ENCODE assay signal across 24 cellular contexts in genomic region chr1:14930224-14930965, GRCh38.
DNase-seq lines count a peak whose midpoint lies in the region; ATAC-seq, FAIRE-seq and TF ChIP-seq lines count a peak whose summit lies in the region.
"Had no signal": no experiment of that assay in that cellular context is flagged by ENCODE, and none has a peak within 500 bp of the region (broad histone marks: within the 10 kb centered on the region; RNA-seq: fewer than 3 reads in every experiment).

No MANE protein-coding gene starts in this region.

- no peak overlapping the region for H3K4me3 ChIP-seq in HEK293 (ENCODE audit: low read depth, low read length)
- H3K4me3 ChIP-seq in bronchial epithelial cell (ENCODE audit: low read depth, low read length), result no peak overlapping the region
- H3K4me3 ChIP-seq in right lobe of liver, result peak overlapping the region in 1 of 3 donors; percentile 9
- H3K4me3 ChIP-seq: HAP-1 had no signal

- TF ChIP-seq POLR2A in right lobe of liver (IDR thresholded peaks at IDR 0.05), result no peak

- TF ChIP-seq CTCF in HEK293 (tag by site-specific recombination; IDR thresholded peaks at IDR 0.05) (no peak), bronchial epithelial cell (IDR thresholded peaks at IDR 0.05; ENCODE audit: insufficient read depth, low read length, severe bottlenecking) (no peak), right lobe of liver (IDR thresholded peaks at IDR 0.05) (no peak)

- WGBS in right lobe of liver (ENCODE audit: insufficient coverage, low coverage, low lambda C conversion rate, missing lambda C conversion rate), result 45% methylated on average over 7 of the region's 16 CpGs

- H3K9me3 Mint-ChIP-seq in activated naive CD8-positive, alpha-beta T cell treated with anti-CD3 and anti-CD28 coated beads for 36 hours, result no peaks in the 10 kb centered on the region
- H3K9me3 Mint-ChIP-seq: activated T-helper 1 cell treated with anti-CD3 and anti-CD28 coated beads, Interleukin-12 subunit alpha, Interleukin-12 subunit beta, Interleukin-2, Interleukin-4 antibody, amounts not matched to agents 30 ng/mL and 10 ng/mL and 1 ng/mL, durations not matched to agents 14 hours and 24 hours and 36 hours; CD8-positive, alpha-beta memory T cell; memory B cell; neural crest cell had no signal

- H3K27ac ChIP-seq in HEK293 (ENCODE audit: extremely low read depth, low read depth, low read length) (no peak overlapping the region), right lobe of liver (peak overlapping the region in 2 of 3 donors; percentile 13 to 43)

- H3K27me3 ChIP-seq in bronchial epithelial cell (ENCODE audit: control insufficient read depth, insufficient read depth, low read length) (no peaks in the 10 kb centered on the region), right lobe of liver (peaks cover 0 to under 1% of the 10 kb centered on the region in 2 donors)

- DNase-seq in bronchial epithelial cell (ENCODE audit: low read depth) (no peak), right lobe of liver (no peak), retina (peak; percentile 50), kidney glomerular epithelial cell (lab: John Stamatoyannopoulos, UW) (no peak), A172 (ENCODE audit: low spot score) (no peak)
- DNase-seq in activated naive CD8-positive, alpha-beta T cell treated with anti-CD3 and anti-CD28 coated beads for 36 hours, result no peak
- DNase-seq: activated CD4-positive, CD25-positive, alpha-beta regulatory T cell; activated CD8-positive, alpha-beta memory T cell treated with anti-CD3 and anti-CD28 coated beads for 24 hours; CD8-positive, alpha-beta memory T cell; effector memory CD4-positive, alpha-beta T cell; heart right ventricle; NCI-H1436 treated with DMSO at 0.1 percent for 48 hours; NK-92 treated with Interleukin-12 subunit alpha and Interleukin-12 subunit beta, amount 100 ng/mL, for 24 hours; stimulated activated naive CD8-positive, alpha-beta T cell treated with anti-CD3 and anti-CD28 coated beads, Interleukin-15, Interleukin-2, amounts not matched to agents 100 U/mL and 50 U/mL, for 24 hours; T-helper 9 cell had no signal

- no peaks in the 10 kb centered on the region for H3K36me3 Mint-ChIP-seq in activated naive CD8-positive, alpha-beta T cell treated with anti-CD3 and anti-CD28 coated beads for 36 hours
- H3K36me3 Mint-ChIP-seq: CD8-positive, alpha-beta memory T cell; memory B cell had no signal

- H3K4me3 Mint-ChIP-seq in activated naive CD8-positive, alpha-beta T cell treated with anti-CD3 and anti-CD28 coated beads for 36 hours, result no peak overlapping the region
- H3K4me3 Mint-ChIP-seq: activated T-helper 1 cell treated with anti-CD3 and anti-CD28 coated beads, Interleukin-12 subunit alpha, Interleukin-12 subunit beta, Interleukin-2, Interleukin-4 antibody, amounts not matched to agents 30 ng/mL and 10 ng/mL and 1 ng/mL, durations not matched to agents 14 hours and 24 hours and 36 hours; CD8-positive, alpha-beta memory T cell; memory B cell; neural crest cell had no signal

- peak; percentile 72 for FAIRE-seq in bronchial epithelial cell (lab: Jason Lieb, UNC)
- FAIRE-seq: HTR-8/SVneo, RCC 7860 had no signal

- ATAC-seq in right lobe of liver (peak in 2 of 4 donors; percentile 9 to 34), HG03097 (IDR thresholded peaks at IDR 0.05; ENCODE audit: low FRiP score, unreplicated experiment) (no peak)
- ATAC-seq: SK-N-SH treated with all-trans-retinoic acid at 6 μM for 48 hours; stimulated activated naive CD8-positive, alpha-beta T cell treated with anti-CD3 and anti-CD28 coated beads, Interleukin-15, Interleukin-2, amounts not matched to agents 100 U/mL and 50 U/mL, for 24 hours had no signal

- peaks cover under 1% of the 10 kb centered on the region for H3K4me1 Mint-ChIP-seq in activated naive CD8-positive, alpha-beta T cell treated with anti-CD3 and anti-CD28 coated beads for 36 hours
- H3K4me1 Mint-ChIP-seq: memory B cell had no signal

- H3K36me3 ChIP-seq in HEK293 (ENCODE audit: control insufficient read depth in 2 of 2, insufficient read depth in 1 of 2, low read length in 2 of 2), result no peaks in the 10 kb centered on the region
- H3K36me3 ChIP-seq in bronchial epithelial cell (ENCODE audit: control insufficient read depth, insufficient read depth, low read length), result no peaks in the 10 kb centered on the region
- no peaks in the 10 kb centered on the region for H3K36me3 ChIP-seq in right lobe of liver
- H3K36me3 ChIP-seq: HAP-1, heart right ventricle had no signal

- POLR2A ChIA-PET in HEK293 (lab: Yijun Ruan, JAX), result no interaction called here

- no peak overlapping the region for H3K27ac Mint-ChIP-seq in activated naive CD8-positive, alpha-beta T cell treated with anti-CD3 and anti-CD28 coated beads for 36 hours
- H3K27ac Mint-ChIP-seq: activated T-helper 1 cell treated with anti-CD3 and anti-CD28 coated beads, Interleukin-12 subunit alpha, Interleukin-12 subunit beta, Interleukin-2, Interleukin-4 antibody, amounts not matched to agents 30 ng/mL and 10 ng/mL and 1 ng/mL, durations not matched to agents 14 hours and 24 hours and 36 hours; CD8-positive, alpha-beta memory T cell; memory B cell had no signal

- intact Hi-C loops in right lobe of liver (cut with DNase I), result no loop called here

- CTCF ChIA-PET in HEK293 (lab: Yijun Ruan, JAX), result no interaction called here

- no peaks in the 10 kb centered on the region for H3K9me3 ChIP-seq in HEK293 (ENCODE audit: control insufficient read depth, insufficient read depth, low read depth, low read length)
- H3K9me3 ChIP-seq in right lobe of liver, result no peaks in the 10 kb centered on the region
- H3K9me3 ChIP-seq: HAP-1, heart right ventricle had no signal

- H3K27me3 Mint-ChIP-seq in activated naive CD8-positive, alpha-beta T cell treated with anti-CD3 and anti-CD28 coated beads for 36 hours, result peaks cover 25% of the 10 kb centered on the region

- H3K4me1 ChIP-seq in HEK293 (ENCODE audit: control insufficient read depth, insufficient read depth, low read length) (no peaks in the 10 kb centered on the region), right lobe of liver (peaks cover 0 to 6% (median 0%) of the 10 kb centered on the region in 4 donors)
- H3K4me1 ChIP-seq: HAP-1 had no signal

TF ChIP-seq in HEK293, 187 proteins besides CTCF, POLR2A, EP300 and RAD21:
- no peak for TF ChIP-seq ZNF426 (tag by site-specific recombination; IDR thresholded peaks at IDR 0.05)
- TF ChIP-seq ZNF341 (tag by site-specific recombination; IDR thresholded peaks at IDR 0.05; ENCODE audit: low read depth), result peak; percentile 36
- no peak for TF ChIP-seq ZFP3 (tag by site-specific recombination; IDR thresholded peaks at IDR 0.05; ENCODE audit: low read depth)
- peak; percentile 51 for TF ChIP-seq OSR2 (tag by site-specific recombination; IDR thresholded peaks at IDR 0.05)
- peak; percentile 40; the same call in 1 of the 2 replicates for TF ChIP-seq ZBTB20 (tag by site-specific recombination; IDR thresholded peaks at IDR 0.05)
